Comparison of ENCODE assay signal across 9 cellular contexts in the genomic region with DNA sequence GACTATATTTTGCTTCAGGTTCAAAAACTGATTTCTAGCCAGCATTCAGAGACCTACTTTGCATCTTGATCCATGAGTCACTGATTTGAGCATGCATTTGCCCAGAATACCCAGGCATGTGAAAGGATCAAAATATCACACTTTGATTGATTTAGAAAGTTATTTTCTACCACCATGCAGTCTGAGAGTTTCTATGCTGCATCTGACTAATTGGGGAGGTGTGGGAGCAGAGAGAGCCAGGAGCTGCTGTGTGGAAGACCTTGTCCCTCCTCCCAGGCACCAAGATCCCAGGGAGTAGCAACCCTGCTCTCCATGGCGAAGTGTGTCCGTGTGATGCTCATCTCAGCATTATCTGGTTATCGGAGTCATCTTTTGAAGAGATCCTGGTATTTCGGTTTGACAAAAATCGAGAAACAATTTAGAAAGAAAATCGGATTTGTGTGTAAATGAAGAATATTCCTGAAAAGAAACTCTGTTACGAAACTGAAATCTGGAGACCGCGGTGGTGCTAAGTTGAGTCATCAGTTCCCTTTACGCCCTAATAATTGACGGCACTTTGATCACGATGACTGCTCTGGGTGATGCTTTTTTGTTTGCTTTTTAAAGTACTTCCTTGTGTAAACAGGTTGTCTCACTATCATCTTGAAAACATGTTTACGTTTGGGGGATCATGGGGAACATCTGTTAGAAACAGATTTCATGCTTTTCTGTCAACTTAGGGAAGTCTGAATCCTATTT.
A peak's percentile ranks its signal among the peaks of the same experiment; 100 is the strongest.
DNase-seq lines count a peak whose midpoint lies in the region; ATAC-seq and TF ChIP-seq lines count a peak whose summit lies in the region.
"Had no signal": no experiment of that assay in that cellular context is flagged by ENCODE, and none has a peak within 500 bp of the region (broad histone marks: within the 10 kb centered on the region; RNA-seq: fewer than 3 reads in every experiment).

No MANE protein-coding gene starts in this region.

- TF ChIP-seq POLR2A in stomach (IDR thresholded peaks at IDR 0.05), result no peak

- no peaks in the 10 kb centered on the region for H4K20me1 ChIP-seq in PC-9 (ENCODE audit: insufficient read depth)

- H3K79me2 ChIP-seq in PC-9 (ENCODE audit: low read depth), result no peaks in the 10 kb centered on the region

- H3K36me3 ChIP-seq in PC-9 (ENCODE audit: low read depth), result no peaks in the 10 kb centered on the region
- no peaks in the 10 kb centered on the region for H3K36me3 ChIP-seq in mesodermal cell (ENCODE audit: control insufficient read depth, insufficient read depth, low read length)
- no peaks in the 10 kb centered on the region for H3K36me3 ChIP-seq in stomach

- peak; percentile 59 to 62 for ATAC-seq in activated CD4-positive, CD25-positive, alpha-beta regulatory T cell treated with anti-CD3 and anti-CD28 coated beads, Interleukin-2, amount 50 U/mL, for 24 hours
- peak; percentile 75 for ATAC-seq in HG02870 (IDR thresholded peaks at IDR 0.05; ENCODE audit: unreplicated experiment)

- 83 to 89% methylated on average over 11 to 12 of the region's 13 CpGs for WGBS in mesodermal cell (ENCODE audit: insufficient coverage in 2 of 2), 2 experiments
- 67 to 71% (median 69%) methylated on average over 13 of the region's 13 CpGs for WGBS in stomach, 5 donors

- H2AFZ ChIP-seq in PC-9, result no peak overlapping the region

- no peak overlapping the region for H3K4me3 ChIP-seq in PC-9
- no peak overlapping the region for H3K4me3 ChIP-seq in mesodermal cell (ENCODE audit: extremely low read depth, insufficient read depth, low read length, poor library complexity, severe bottlenecking)
- no peak overlapping the region for H3K4me3 ChIP-seq in stomach
- H3K4me3 ChIP-seq: BLaER1 treated with 17β-estradiol and CSF1 and Interleukin-3, amounts not matched to agents 10 nM and 100 nM had no signal

- POLR2A ChIA-PET in PC-9 (lab: Charles Lee; ENCODE audit: unreplicated experiment), result no interaction called here

- TF ChIP-seq EP300 in stomach (IDR thresholded peaks at IDR 0.05), result no peak

- no peak for TF ChIP-seq CTCF in PC-9 (conservative IDR thresholded peaks at IDR 0.05)
- TF ChIP-seq CTCF in stomach (IDR thresholded peaks at IDR 0.05), result no peak

- H3K27me3 ChIP-seq in PC-9 (ENCODE audit: insufficient read depth, low read depth) (no peaks in the 10 kb centered on the region), stomach (no peaks in the 10 kb centered on the region)
- H3K27me3 ChIP-seq: BLaER1 treated with 17β-estradiol and CSF1 and Interleukin-3, amounts not matched to agents 10 nM and 100 nM had no signal

- peaks cover 10% of the 10 kb centered on the region for H3K4me1 ChIP-seq in PC-9 (replicated peaks; ENCODE audit: insufficient read depth)
- peaks cover 3% of the 10 kb centered on the region for H3K4me1 ChIP-seq in mesodermal cell (ENCODE audit: control insufficient read depth, insufficient read depth, low read length, poor library complexity, severe bottlenecking)
- H3K4me1 ChIP-seq in stomach, result peaks cover 0 to 11% (median 0%) of the 10 kb centered on the region in 4 donors

- H3F3A ChIP-seq in PC-9 (ENCODE audit: insufficient read depth, low read depth), result 0 out of 2 replicates have a peak, but pooled peaks cover 3% of the 10 kb centered on the region

- intact Hi-C loops in PC-9 (cut with micrococcal nuclease; ENCODE audit: unreplicated experiment) (no loop called here), stomach (cut with DNase I; ENCODE audit: low total_unique reads) (no loop called here)

- H3K9me2 ChIP-seq in PC-9 (ENCODE audit: insufficient read depth), result no peaks in the 10 kb centered on the region

- no TSS peak for BruUV-seq in PC-9 (replicated peaks; lab: Mats Ljungman, UMichigan)

- CTCF ChIA-PET in PC-9 (lab: Charles Lee), result no interaction called here

- H3K4me2 ChIP-seq in PC-9, result peak overlapping the region; percentile 73

- DNase-seq in activated CD4-positive, CD25-positive, alpha-beta regulatory T cell (lab: John Stamatoyannopoulos, UW), result no peak
- DNase-seq in PC-9 (peak in 1 of 2 experiments; percentile 71), HuH-7.5 (ENCODE audit: low spot score) (no peak), NCI-H1092 (lab: John Stamatoyannopoulos, UW) (no peak), stomach (no peak)

- H3K27ac ChIP-seq in PC-9 (0 out of 2 replicates have a peak overlapping the region, but pooled peaks have one; percentile 29), mesodermal cell (ENCODE audit: low read depth, low read length, severe bottlenecking) (peak overlapping the region; percentile 1), stomach (no peak overlapping the region)

- H3K9me3 ChIP-seq in PC-9 (ENCODE audit: insufficient read depth, low read depth) (no peaks in the 10 kb centered on the region), mesodermal cell (ENCODE audit: control insufficient read depth, low read length) (no peaks in the 10 kb centered on the region), stomach (no peaks in the 10 kb centered on the region)
- H3K9me3 ChIP-seq: BLaER1 treated with 17β-estradiol and CSF1 and Interleukin-3, amounts not matched to agents 10 nM and 100 nM had no signal

Comparison
In these comparisons a context has a peak if more than half of its experiments do, and no peak if none do; other contexts are left out.
1. H3K27ac ChIP-seq: peak in PC-9 (single experiment) and mesodermal cell (single experiment); none in stomach (0 of 5).